9 cellular contexts compared by ENCODE assay signal in the genomic region with DNA sequence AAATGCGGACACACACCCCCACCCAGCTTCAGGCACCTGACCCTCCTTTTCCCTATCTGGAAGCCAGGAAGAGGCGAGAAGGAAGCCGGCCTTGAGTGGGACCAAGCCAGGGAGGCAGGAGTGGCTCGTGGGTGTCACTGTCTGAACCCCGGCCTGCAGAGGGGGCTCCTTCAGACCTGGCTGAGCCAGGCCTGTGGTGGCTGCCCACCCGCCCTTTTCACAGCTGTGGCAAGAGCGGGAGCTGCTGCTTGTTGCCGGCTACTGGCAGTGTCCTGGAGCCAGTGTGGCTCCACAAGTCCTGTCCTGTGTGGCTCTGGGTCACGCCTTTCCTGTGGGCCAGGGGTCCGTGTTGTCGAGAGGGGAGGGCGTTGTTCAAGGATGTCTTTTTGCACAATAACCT. TPM values are rescaled to one million over a fixed set of nuclear protein-coding genes. Genes with fewer than 3 reads are reported as not detected.
DNase-seq lines count a peak whose midpoint lies in the region; ATAC-seq and TF ChIP-seq lines count a peak whose summit lies in the region.
"Had no signal": no experiment of that assay in that cellular context is flagged by ENCODE, and none has a peak within 500 bp of the region (broad histone marks: within the 10 kb centered on the region; RNA-seq: fewer than 3 reads in every experiment).

No MANE protein-coding gene starts in this region.

- H3K4me1 ChIP-seq in DND-41 (ENCODE audit: insufficient read depth, low read length) (peaks cover 40% of the 10 kb centered on the region), Peyer's patch (peaks cover 19 to 62% (median 23%) of the 10 kb centered on the region in 4 donors), parathyroid adenoma (peaks cover 3% of the 10 kb centered on the region)

- TF ChIP-seq CTCF in DND-41 (IDR thresholded peaks at IDR 0.05; ENCODE audit: borderline replicate concordance, extremely low read depth, low read length, poor library complexity, severe bottlenecking) (no peak), Peyer's patch (IDR thresholded peaks at IDR 0.05) (peak in 1 of 6 experiments; percentile 3), epithelial cell of proximal tubule (conservative IDR thresholded peaks at IDR 0.05; ENCODE audit: low read depth, low read length) (no peak), parathyroid adenoma (IDR thresholded peaks at IDR 0.05) (no peak)

- H3K4me3 ChIP-seq in DND-41 (ENCODE audit: low read depth in 1 of 2, low read length in 2 of 2) (peak overlapping the region; percentile 77 to 80; a peak in 3 of 4 replicates), Peyer's patch (peak overlapping the region; percentile 80 to 99 (median 97)), epithelial cell of proximal tubule (ENCODE audit: low read depth, low read length) (peak overlapping the region; percentile 79), parathyroid adenoma (ENCODE audit: low read depth, low read length) (peak overlapping the region; percentile 53)

- H3K9me3 ChIP-seq in DND-41 (ENCODE audit: insufficient read depth, low read length, severe bottlenecking) (no peaks in the 10 kb centered on the region), Peyer's patch (no peaks in the 10 kb centered on the region), parathyroid adenoma (ENCODE audit: control insufficient read depth, low read length) (no peaks in the 10 kb centered on the region)

- DNase-seq in DND-41 (no peak), Peyer's patch (no peak), epithelial cell of proximal tubule (ENCODE audit: low read depth) (no peak), amniotic stem cell (lab: John Stamatoyannopoulos, UW) (no peak), Kasumi-1 (lab: John Stamatoyannopoulos, UW) (no peak)

- no peak overlapping the region for H2AFZ ChIP-seq in DND-41 (ENCODE audit: low read depth, low read length)
- no peak overlapping the region for H2AFZ ChIP-seq in parathyroid adenoma

- peaks cover 51% of the 10 kb centered on the region for H4K20me1 ChIP-seq in DND-41 (ENCODE audit: insufficient read depth, low read length)

- TF ChIP-seq POLR2A in Peyer's patch (IDR thresholded peaks at IDR 0.05), result no peak

- H3K4me2 ChIP-seq in DND-41 (ENCODE audit: insufficient read depth, low read length) (peak overlapping the region; percentile 81), parathyroid adenoma (ENCODE audit: low read length) (peak overlapping the region; percentile 66)

- H3K36me3 ChIP-seq in DND-41 (ENCODE audit: insufficient read depth, low read length) (peaks cover 23% of the 10 kb centered on the region), Peyer's patch (peaks cover 0 to 4% (median 0%) of the 10 kb centered on the region in 3 donors), parathyroid adenoma (ENCODE audit: control insufficient read depth, insufficient read depth, low read length) (no peaks in the 10 kb centered on the region)

- no peaks in the 10 kb centered on the region for H3K27me3 ChIP-seq in DND-41 (ENCODE audit: insufficient read depth, low read length, poor library complexity)
- no peaks in the 10 kb centered on the region for H3K27me3 ChIP-seq in Peyer's patch
- H3K27me3 ChIP-seq in parathyroid adenoma (ENCODE audit: control insufficient read depth, insufficient read depth, low read length), result no peaks in the 10 kb centered on the region

- peaks cover 58% of the 10 kb centered on the region for H3K79me2 ChIP-seq in DND-41 (ENCODE audit: insufficient read depth, low read length)
- H3K79me2 ChIP-seq in parathyroid adenoma, result no peaks in the 10 kb centered on the region

- H3K9ac ChIP-seq in DND-41 (ENCODE audit: low read depth, low read length), result peak overlapping the region; percentile 71
- no peak overlapping the region for H3K9ac ChIP-seq in parathyroid adenoma

- peak overlapping the region; percentile 62 for H3K27ac ChIP-seq in DND-41 (ENCODE audit: low read length)
- peak overlapping the region; percentile 89 to 100 (median 95) for H3K27ac ChIP-seq in Peyer's patch
- H3K27ac ChIP-seq in parathyroid adenoma, result no peak overlapping the region

- ATAC-seq in DND-41 (ENCODE audit: insufficient read depth, low read depth) (no peak), GM19023 (IDR thresholded peaks at IDR 0.05; ENCODE audit: unreplicated experiment) (no peak), HG03520 (IDR thresholded peaks at IDR 0.05; ENCODE audit: unreplicated experiment) (no peak)

RNA-seq across cellular contexts. Expression of a gene that starts 1.2 kb away (rescaled TPM):
- total RNA-seq in Peyer's patch, result 100 to 1,000 TPM; 192 to 404 (median 274) TPM
- 65.8 and 125 TPM in 2 replicates for total RNA-seq in epithelial cell of proximal tubule

RNA-seq across cellular contexts. Expression of a gene that starts 15.4 kb away (rescaled TPM):
- total RNA-seq in Peyer's patch (1 to 10 TPM in 1 of 4 donors, not detected in 3; 1.7 TPM), epithelial cell of proximal tubule (not detected in 2 replicates)
- total RNA-seq: lung microvascular endothelial cell had no signal

RNA-seq across cellular contexts. Expression of a gene that starts 38.1 kb away (rescaled TPM):
- total RNA-seq in Peyer's patch (10 to 100 TPM; 20.5 to 50.6 (median 39.9) TPM), epithelial cell of proximal tubule (11.2 and 11.4 TPM in 2 replicates)

RNA-seq across cellular contexts. Expression of a gene that starts 39.4 kb away (rescaled TPM):
- total RNA-seq in Peyer's patch (not detected), epithelial cell of proximal tubule (not detected in 2 replicates)
- total RNA-seq: lung microvascular endothelial cell had no signal

RNA-seq across cellular contexts. Expression of a gene that starts 52.3 kb away (rescaled TPM):
- 10 to 100 TPM in 1 of 4 donors, 1 to 10 TPM in 3; 1.1 to 27.2 (median 3.3) TPM for total RNA-seq in Peyer's patch
- total RNA-seq in epithelial cell of proximal tubule, result 0.52 and 1.7 TPM in 2 replicates
